Comparison of ENCODE assay signal across 12 cellular contexts in the genomic region with DNA sequence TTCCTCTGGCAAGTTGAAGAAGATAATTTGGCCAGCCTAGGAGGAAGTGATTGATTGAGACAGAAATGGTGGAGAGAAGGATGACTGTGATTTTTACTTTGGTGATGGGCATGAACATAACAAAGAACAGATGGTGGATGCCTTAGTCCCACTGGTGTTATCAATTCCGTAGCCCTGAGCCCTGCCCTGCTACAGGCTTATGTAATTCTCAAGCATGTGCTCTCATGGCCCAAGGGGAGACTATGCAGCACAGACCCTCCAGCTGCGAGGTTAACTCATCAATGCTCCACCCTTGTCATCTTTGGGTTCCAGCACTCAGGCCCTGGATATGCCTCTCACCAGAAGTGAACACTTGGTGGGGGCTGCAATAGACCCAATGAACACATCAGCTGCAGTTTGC.
A peak's percentile ranks its signal among the peaks of the same experiment; 100 is the strongest.
DNase-seq lines count a peak whose midpoint lies in the region; ATAC-seq, FAIRE-seq and TF ChIP-seq lines count a peak whose summit lies in the region.
"Had no signal": no experiment of that assay in that cellular context is flagged by ENCODE, and none has a peak within 500 bp of the region (broad histone marks: within the 10 kb centered on the region; RNA-seq: fewer than 3 reads in every experiment).

No MANE protein-coding gene starts in this region.

- intact Hi-C loops in CD8-positive, alpha-beta T cell (cut with DNase I, micrococcal nuclease), result loop anchor here in 1 of 2 experiments (2.0 to 5.0 kb wide), 2 partner anchors 36 to 155 kb away; no protein-coding TSS in a partner anchor
- intact Hi-C loops in GM12878 (cut with micrococcal nuclease; ENCODE audit: unreplicated experiment), result no loop called here

- H4K20me1 ChIP-seq in GM12878 (ENCODE audit: control insufficient read depth, insufficient read depth), result no peaks in the 10 kb centered on the region

- no peak for TF ChIP-seq CTCF in CD8-positive, alpha-beta T cell (IDR thresholded peaks at IDR 0.05)
- no peak for TF ChIP-seq CTCF in GM12878 (IDR thresholded peaks at IDR 0.05 in 2 of 3, conservative IDR thresholded peaks at IDR 0.05 in 1 of 3; ENCODE audit: control insufficient read depth in 2 of 3, extremely low read depth in 1 of 3, insufficient read depth in 1 of 3, low read depth in 3 of 3, low read length in 3 of 3)
- TF ChIP-seq CTCF in nephron progenitor cell (IDR thresholded peaks at IDR 0.05), result no peak
- TF ChIP-seq CTCF in GM10266 (IDR thresholded peaks at IDR 0.05; ENCODE audit: control insufficient read depth, insufficient read depth, low read depth, missing control alignments), result no peak

- no peaks in the 10 kb centered on the region for H3K9me3 ChIP-seq in CD8-positive, alpha-beta T cell (ENCODE audit: low read length)
- H3K9me3 ChIP-seq in GM12878 (replicated peaks; ENCODE audit: control insufficient read depth, insufficient read depth, low read length), result no peaks in the 10 kb centered on the region
- H3K9me3 ChIP-seq: uterus had no signal

- no peak overlapping the region for H3K9ac ChIP-seq in GM12878 (ENCODE audit: control insufficient read depth, insufficient read depth, low read length)

- H3K27me3 ChIP-seq in CD8-positive, alpha-beta T cell (ENCODE audit: insufficient read depth, low read length), result no peaks in the 10 kb centered on the region
- no peaks in the 10 kb centered on the region for H3K27me3 ChIP-seq in GM12878 (replicated peaks in 1 of 2; ENCODE audit: control insufficient read depth in 2 of 2, insufficient read depth in 2 of 2, low read length in 1 of 2)
- H3K27me3 ChIP-seq: uterus had no signal

- H3K27ac Mint-ChIP-seq in CD8-positive, alpha-beta T cell, result peak overlapping the region; percentile 92
- no peak overlapping the region for H3K27ac Mint-ChIP-seq in nephron progenitor cell

- CTCF ChIA-PET in CD8-positive, alpha-beta T cell (lab: Charles Lee), result interaction anchor here (1.0 to 17.3 kb wide), 9 partner anchors 14 to 159 kb away, joined by 3 to 340 read pairs (median 4); a partner anchor contains a TSS
- CTCF ChIA-PET in GM12878 (lab: Yijun Ruan, JAX), result interaction anchor here (0.6 to 15.8 kb wide), 10 partner anchors 23 to 274 kb away, joined by 3 to 369 read pairs (median 3); a partner anchor contains a TSS

- no peak for DNase-seq in CD8-positive, alpha-beta T cell
- no peak for DNase-seq in Jurkat, Clone E6-1 (ENCODE audit: low read depth, low spot score)
- DNase-seq in GM12878 (ENCODE audit: low read depth, low spot score) (no peak), nephron progenitor cell (no peak), GM10266 (ENCODE audit: extremely low spot score) (no peak), NCI-H1930 (lab: John Stamatoyannopoulos, UW) (no peak), NCI-H69 (lab: John Stamatoyannopoulos, UW) (no peak)
- DNase-seq: NCI-H774, uterus had no signal

- SMC1A ChIA-PET in GM12878 (lab: Charles Lee; ENCODE audit: uncharacterized antibody, unreplicated experiment), result interaction anchor here (0.6 to 18.1 kb wide), 16 partner anchors 16 to 805 kb away, joined by 3 to 391 read pairs (median 4); a partner anchor contains a TSS

- RAD21 ChIA-PET in GM12878 (lab: Charles Lee; ENCODE audit: unreplicated experiment), result interaction anchor here (0.9 to 16.6 kb wide), 7 partner anchors 9 to 133 kb away, joined by 3 to 302 read pairs (median 3); a partner anchor contains a TSS

- H3K79me2 ChIP-seq in GM12878 (ENCODE audit: control insufficient read depth, insufficient read depth, low read length), result no peaks in the 10 kb centered on the region

- in situ Hi-C loops in GM12878 (cut with MboI), result loop anchor here (5.0 kb wide), 1 partner anchor 131 kb away; no protein-coding TSS in a partner anchor

- ATAC-seq in CD8-positive, alpha-beta T cell, result no peak
- ATAC-seq in GM12878, result no peak

- H3K4me3 Mint-ChIP-seq in CD8-positive, alpha-beta T cell, result peak overlapping the region; percentile 74
- peak overlapping the region; percentile 28 for H3K4me3 Mint-ChIP-seq in nephron progenitor cell
- H3K4me3 Mint-ChIP-seq: neural crest cell had no signal

- no TSS peak for BruUV-seq in GM12878 (replicated peaks; lab: Mats Ljungman, UMichigan)

- TF ChIP-seq RAD21 in GM12878 (IDR thresholded peaks at IDR 0.05; ENCODE audit: insufficient read depth, low read depth, low read length), result no peak

- H3K36me3 ChIP-seq in CD8-positive, alpha-beta T cell (ENCODE audit: insufficient read depth, low read length), result no peaks in the 10 kb centered on the region
- no peaks in the 10 kb centered on the region for H3K36me3 ChIP-seq in GM12878 (ENCODE audit: control insufficient read depth in 2 of 2, insufficient read depth in 2 of 2, low read length in 1 of 2)
- H3K36me3 ChIP-seq: uterus had no signal

- H3K4me3 ChIP-seq in CD8-positive, alpha-beta T cell (ENCODE audit: low read depth, low read length), result peak overlapping the region; percentile 2
- H3K4me3 ChIP-seq in Jurkat, Clone E6-1 (ENCODE audit: low read length), result peak overlapping the region; percentile 41
- no peak overlapping the region for H3K4me3 ChIP-seq in GM12878
- H3K4me3 ChIP-seq: uterus had no signal

- peak overlapping the region; percentile 61 for H3K4me2 ChIP-seq in GM12878 (ENCODE audit: control insufficient read depth, insufficient read depth)

- WGBS in GM12878 (ENCODE audit: insufficient coverage, insufficient replicate concordance, low lambda C conversion rate, missing lambda C conversion rate), result 50% methylated on average over 2 of the region's 2 CpGs

- peak overlapping the region; percentile 62 for H2AFZ ChIP-seq in GM12878 (ENCODE audit: control insufficient read depth, low read depth, low read length)

- peaks cover 73% of the 10 kb centered on the region for H3K4me1 ChIP-seq in CD8-positive, alpha-beta T cell (ENCODE audit: insufficient read depth, low read length)
- H3K4me1 ChIP-seq in GM12878 (ENCODE audit: control insufficient read depth, insufficient read depth, low read length), result peaks cover 7% of the 10 kb centered on the region
- H3K4me1 ChIP-seq: uterus had no signal

- POLR2A ChIA-PET in CD8-positive, alpha-beta T cell (lab: Charles Lee), result interaction anchor here (0.6 to 1.9 kb wide), 12 partner anchors 16 to 284 kb away, joined by 3 to 9 read pairs (median 4); no protein-coding TSS in a partner anchor
- POLR2A ChIA-PET in GM12878 (lab: Charles Lee), result interaction anchor here (1.3 to 1.5 kb wide), 2 partner anchors 83 to 124 kb away, joined by 3 to 4 read pairs; no protein-coding TSS in a partner anchor

- peak overlapping the region; percentile 11 for H3K27ac ChIP-seq in CD8-positive, alpha-beta T cell (ENCODE audit: low read depth, low read length)
- no peak overlapping the region for H3K27ac ChIP-seq in GM12878 (ENCODE audit: control insufficient read depth, insufficient read depth)

- no peak for TF ChIP-seq POLR2A in GM12878 (IDR thresholded peaks at IDR 0.05; ENCODE audit: low read depth, low read length)

- H3K9me3 Mint-ChIP-seq in CD8-positive, alpha-beta T cell, result no peaks in the 10 kb centered on the region
- H3K9me3 Mint-ChIP-seq in nephron progenitor cell, result peaks cover 5% of the 10 kb centered on the region
- H3K9me3 Mint-ChIP-seq: neural crest cell had no signal

- no peak for TF ChIP-seq EP300 in GM12878 (IDR thresholded peaks at IDR 0.05; ENCODE audit: borderline replicate concordance in 1 of 2, control insufficient read depth in 1 of 2, low read depth in 2 of 2, low read length in 2 of 2)

- H3K27me3 Mint-ChIP-seq in CD8-positive, alpha-beta T cell (ENCODE audit: low read depth), result no peaks in the 10 kb centered on the region
- H3K27me3 Mint-ChIP-seq in nephron progenitor cell (ENCODE audit: low read depth, poor library complexity), result peaks cover 17% of the 10 kb centered on the region

- no peak for FAIRE-seq in GM12878 (lab: Jason Lieb, UNC)
- FAIRE-seq: endometrium, TTC549 had no signal

- peaks cover 87% of the 10 kb centered on the region for H3K4me1 Mint-ChIP-seq in CD8-positive, alpha-beta T cell (ENCODE audit: low read depth)
- H3K4me1 Mint-ChIP-seq in nephron progenitor cell, result peaks cover 56% of the 10 kb centered on the region

- H3K36me3 Mint-ChIP-seq in CD8-positive, alpha-beta T cell, result peaks cover 2% of the 10 kb centered on the region
- no peaks in the 10 kb centered on the region for H3K36me3 Mint-ChIP-seq in nephron progenitor cell (ENCODE audit: low read depth)

TF ChIP-seq in GM12878, 131 proteins besides CTCF, POLR2A, EP300 and RAD21 (continues in another document):
- TF ChIP-seq TCF12 (IDR thresholded peaks at IDR 0.05; ENCODE audit: low read depth, low read length), result no peak
- no peak for TF ChIP-seq TCF3 (IDR thresholded peaks at IDR 0.05; ENCODE audit: borderline replicate concordance, insufficient read depth, low read depth, low read length)
- TF ChIP-seq BACH1 (IDR thresholded peaks at IDR 0.05; ENCODE audit: borderline replicate concordance), result no peak
- TF ChIP-seq, protein P1, sequence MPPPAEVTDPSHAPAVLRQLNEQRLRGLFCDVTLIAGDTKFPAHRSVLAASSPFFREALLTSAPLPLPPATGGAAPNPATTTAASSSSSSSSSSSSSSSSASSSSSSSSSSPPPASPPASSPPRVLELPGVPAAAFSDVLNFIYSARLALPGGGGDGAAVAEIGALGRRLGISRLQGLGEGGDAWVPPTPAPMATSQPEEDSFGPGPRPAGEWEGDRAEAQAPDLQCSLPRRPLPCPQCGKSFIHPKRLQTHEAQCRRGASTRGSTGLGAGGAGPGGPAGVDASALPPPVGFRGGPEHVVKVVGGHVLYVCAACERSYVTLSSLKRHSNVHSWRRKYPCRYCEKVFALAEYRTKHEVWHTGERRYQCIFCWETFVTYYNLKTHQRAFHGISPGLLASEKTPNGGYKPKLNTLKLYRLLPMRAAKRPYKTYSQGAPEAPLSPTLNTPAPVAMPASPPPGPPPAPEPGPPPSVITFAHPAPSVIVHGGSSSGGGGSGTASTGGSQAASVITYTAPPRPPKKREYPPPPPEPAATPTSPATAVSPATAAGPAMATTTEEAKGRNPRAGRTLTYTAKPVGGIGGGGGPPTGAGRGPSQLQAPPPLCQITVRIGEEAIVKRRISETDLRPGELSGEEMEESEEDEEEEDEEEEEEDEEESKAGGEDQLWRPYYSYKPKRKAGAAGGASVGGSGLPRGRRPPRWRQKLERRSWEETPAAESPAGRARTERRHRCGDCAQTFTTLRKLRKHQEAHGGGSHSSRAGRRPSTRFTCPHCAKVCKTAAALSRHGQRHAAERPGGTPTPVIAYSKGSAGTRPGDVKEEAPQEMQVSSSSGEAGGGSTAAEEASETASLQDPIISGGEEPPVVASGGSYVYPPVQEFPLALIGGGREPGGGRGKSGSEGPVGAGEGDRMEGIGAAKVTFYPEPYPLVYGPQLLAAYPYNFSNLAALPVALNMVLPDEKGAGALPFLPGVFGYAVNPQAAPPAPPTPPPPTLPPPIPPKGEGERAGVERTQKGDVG (CRISPR knock-in tag; IDR thresholded peaks at IDR 0.05), result no peak
- TF ChIP-seq MTA3 (IDR thresholded peaks at IDR 0.05; ENCODE audit: borderline replicate concordance, low read length), result no peak
- TF ChIP-seq RAD51 (IDR thresholded peaks at IDR 0.05), result no peak
- TF ChIP-seq JUNB (IDR thresholded peaks at IDR 0.05), result no peak
